In the genomic region with DNA sequence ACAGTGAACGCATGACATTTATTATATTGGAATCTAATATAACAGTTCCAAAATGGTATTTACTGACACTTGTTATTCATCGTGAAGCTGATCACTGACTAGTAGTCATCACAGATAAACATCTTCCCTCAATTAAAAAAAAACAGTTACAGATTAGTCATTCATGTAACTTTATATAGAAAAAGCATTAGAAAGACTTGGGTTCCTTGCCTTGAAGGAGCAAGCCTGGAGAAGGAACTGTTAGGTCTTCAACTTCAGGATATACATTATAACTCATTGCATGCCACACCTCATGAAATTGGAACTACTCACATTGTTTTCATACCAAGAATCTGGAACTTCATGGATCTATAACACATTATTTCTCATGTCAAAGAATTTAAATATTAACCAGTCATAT, we compare ENCODE assay signal across 13 cellular contexts.
DNase-seq lines count a peak whose midpoint lies in the region; ATAC-seq and TF ChIP-seq lines count a peak whose summit lies in the region.
"Had no signal": no experiment of that assay in that cellular context is flagged by ENCODE, and none has a peak within 500 bp of the region (broad histone marks: within the 10 kb centered on the region; RNA-seq: fewer than 3 reads in every experiment).

No MANE protein-coding gene starts in this region.

- H3K4me2 ChIP-seq in PC-3 (ENCODE audit: low read length), result peak overlapping the region; percentile 76

- H3K27ac Mint-ChIP-seq in chondrocyte (ENCODE audit: unreplicated experiment) (peak overlapping the region; percentile 42), Caco-2 (ENCODE audit: unreplicated experiment) (no peak overlapping the region)
- H3K27ac Mint-ChIP-seq: CD8-positive, alpha-beta T cell had no signal

- H4K20me1 ChIP-seq in PC-3 (ENCODE audit: low read length), result no peaks in the 10 kb centered on the region

- DNase-seq in A673 (ENCODE audit: low spot score), result no peak
- DNase-seq in PC-3, result peak; percentile 66
- DNase-seq in chondrocyte (ENCODE audit: low spot score), result no peak
- DNase-seq in iris pigment epithelial cell (ENCODE audit: low read depth), result peak; percentile 18
- no peak for DNase-seq in COLO829 (ENCODE audit: low spot score)
- DNase-seq in activated naive CD4-positive, alpha-beta T cell (lab: John Stamatoyannopoulos, UW), result no peak
- no peak for DNase-seq in Caco-2
- DNase-seq: BE2C; CD8-positive, alpha-beta T cell; DMS 273 treated with DMSO at 0.1 percent for 48 hours had no signal

- H3K9me3 Mint-ChIP-seq in chondrocyte (ENCODE audit: low read depth) (no peaks in the 10 kb centered on the region), Caco-2 (ENCODE audit: unreplicated experiment) (no peaks in the 10 kb centered on the region)

- BruUV-seq in A673 (replicated peaks; lab: Mats Ljungman, UMichigan) (no TSS peak), PC-3 (replicated peaks; lab: Mats Ljungman, UMichigan) (no TSS peak), Caco-2 (replicated peaks; lab: Mats Ljungman, UMichigan) (no TSS peak)

- ATAC-seq in PC-3, result peak; percentile 21; the same call in 1 of the 2 replicates
- no peak for ATAC-seq in GM19463 (IDR thresholded peaks at IDR 0.05; ENCODE audit: unreplicated experiment)
- ATAC-seq: CD8-positive, alpha-beta T cell had no signal

- H3K27me3 Mint-ChIP-seq in chondrocyte (ENCODE audit: low read depth) (no peaks in the 10 kb centered on the region), Caco-2 (ENCODE audit: insufficient read depth, unreplicated experiment) (no peaks in the 10 kb centered on the region)

- no peak for TF ChIP-seq CTCF in A673 (conservative IDR thresholded peaks at IDR 0.05; ENCODE audit: low read depth, low read length)
- TF ChIP-seq CTCF in PC-3 (conservative IDR thresholded peaks at IDR 0.05; ENCODE audit: low read depth, low read length), result no peak
- TF ChIP-seq CTCF in chondrocyte (IDR thresholded peaks at IDR 0.05), result no peak
- no peak for TF ChIP-seq CTCF in Caco-2 (IDR thresholded peaks at IDR 0.05; ENCODE audit: insufficient read depth in 1 of 2, low read depth in 1 of 2, low read length in 1 of 2, severe bottlenecking in 1 of 2, unreplicated experiment in 1 of 2)

- POLR2A ChIA-PET in A673 (lab: Charles Lee; ENCODE audit: low non-redundant PET) (no interaction called here), PC-3 (lab: Charles Lee; ENCODE audit: unreplicated experiment) (interaction anchor here (0.6 kb wide), 1 partner anchor 1900 kb away, joined by 3 read pairs; no protein-coding TSS in a partner anchor), Caco-2 (lab: Charles Lee) (no interaction called here)

- CTCF ChIA-PET in A673 (lab: Charles Lee) (no interaction called here), PC-3 (lab: Charles Lee) (no interaction called here), Caco-2 (lab: Charles Lee) (no interaction called here)

- H3K27me3 ChIP-seq in A673 (replicated peaks; ENCODE audit: insufficient read depth, low read depth, low read length, poor library complexity) (no peaks in the 10 kb centered on the region), PC-3 (ENCODE audit: low read length) (no peaks in the 10 kb centered on the region), Caco-2 (replicated peaks; ENCODE audit: control insufficient read depth, insufficient read depth, low read length) (no peaks in the 10 kb centered on the region)
- H3K27me3 ChIP-seq: BE2C had no signal

- peaks cover 2% of the 10 kb centered on the region for H3K36me3 Mint-ChIP-seq in chondrocyte (ENCODE audit: low read depth)
- H3K36me3 Mint-ChIP-seq in Caco-2 (ENCODE audit: insufficient read depth, unreplicated experiment), result no peaks in the 10 kb centered on the region
- H3K36me3 Mint-ChIP-seq: CD8-positive, alpha-beta T cell had no signal

- H3K27ac ChIP-seq in A673 (ENCODE audit: low read depth, low read length, poor library complexity, severe bottlenecking) (peak overlapping the region; percentile 37), PC-3 (ENCODE audit: low read length) (peak overlapping the region; percentile 93)
- H3K27ac ChIP-seq: C4-2B had no signal

- H3F3A ChIP-seq in PC-3 (ENCODE audit: low read length, unreplicated experiment), result no peaks in the 10 kb centered on the region

- H2AFZ ChIP-seq in PC-3 (ENCODE audit: low read length), result no peak overlapping the region

- H3K4me1 Mint-ChIP-seq in chondrocyte (ENCODE audit: low read depth) (peaks cover 28% of the 10 kb centered on the region), Caco-2 (ENCODE audit: low read depth, unreplicated experiment) (peaks cover 13% of the 10 kb centered on the region)

- intact Hi-C loops in A673 (cut with micrococcal nuclease; ENCODE audit: unreplicated experiment), result no loop called here
- intact Hi-C loops in PC-3 (cut with micrococcal nuclease), result no loop called here
- intact Hi-C loops in Caco-2 (cut with micrococcal nuclease; ENCODE audit: unreplicated experiment), result no loop called here

- H3K79me2 ChIP-seq in PC-3 (ENCODE audit: low read length), result no peaks in the 10 kb centered on the region

- no peaks in the 10 kb centered on the region for H3K9me3 ChIP-seq in A673 (ENCODE audit: low read depth, low read length, poor library complexity, severe bottlenecking)
- H3K9me3 ChIP-seq in PC-3 (ENCODE audit: low read length), result no peaks in the 10 kb centered on the region
- peaks cover 3% of the 10 kb centered on the region; the same call in 1 of the 2 replicates for H3K9me3 ChIP-seq in Caco-2
- H3K9me3 ChIP-seq: BE2C, HAP-1 had no signal

- H3K4me3 Mint-ChIP-seq in chondrocyte (ENCODE audit: unreplicated experiment) (no peak overlapping the region), Caco-2 (ENCODE audit: unreplicated experiment) (no peak overlapping the region)
- H3K4me3 Mint-ChIP-seq: CD8-positive, alpha-beta T cell had no signal

- no peak overlapping the region; the same call in 1 of the 2 replicates for H3K9ac ChIP-seq in PC-3 (ENCODE audit: low read length)

- H3K4me1 ChIP-seq in A673 (ENCODE audit: insufficient read depth, low read length, poor library complexity, severe bottlenecking) (no peaks in the 10 kb centered on the region), PC-3 (ENCODE audit: insufficient read depth, low read length) (peaks cover 61% of the 10 kb centered on the region), Caco-2 (no peaks in the 10 kb centered on the region)
- H3K4me1 ChIP-seq: BE2C had no signal

- H3K9me2 ChIP-seq in PC-3 (replicated peaks; ENCODE audit: low read length), result no peaks in the 10 kb centered on the region

- H3K36me3 ChIP-seq in A673 (ENCODE audit: insufficient read depth, low read length, poor library complexity, severe bottlenecking) (no peaks in the 10 kb centered on the region), PC-3 (ENCODE audit: low read depth, low read length) (no peaks in the 10 kb centered on the region), Caco-2 (ENCODE audit: control insufficient read depth, insufficient read depth, low read length) (no peaks in the 10 kb centered on the region)
- H3K36me3 ChIP-seq: BE2C, HAP-1 had no signal

- no peak overlapping the region for H3K4me3 ChIP-seq in A673 (ENCODE audit: low read depth, low read length, poor library complexity, severe bottlenecking)
- peak overlapping the region; percentile 24; the same call in 1 of the 2 replicates for H3K4me3 ChIP-seq in PC-3 (ENCODE audit: low read length)
- H3K4me3 ChIP-seq in Caco-2 (ENCODE audit: low read depth, low read length), result no peak overlapping the region
- H3K4me3 ChIP-seq: HAP-1 had no signal

Comparison
In these comparisons a context has a peak if more than half of its experiments do, and no peak if none do; other contexts are left out.
1. DNase-seq: peak in PC-3 (single experiment) and iris pigment epithelial cell (single experiment); none in A673 (single experiment), chondrocyte (single experiment), COLO829 (single experiment), activated naive CD4-positive, alpha-beta T cell (0 of 4) and Caco-2 (0 of 2).